In genomic region chr16:89422527-89422904, GRCh38 we compare ENCODE assay signal across 8 cellular contexts.
DNase-seq lines count a peak whose midpoint lies in the region; ATAC-seq and TF ChIP-seq lines count a peak whose summit lies in the region.

No MANE protein-coding gene starts in this region.

- intact Hi-C loops in adrenal gland (cut with DNase I) = no loop called here

- CTCF ChIA-PET in HEK293T (lab: Yijun Ruan, JAX) = no interaction called here

- DNase-seq in Daoy (ENCODE audit: low read depth) = peak; percentile 68
- DNase-seq in HT1080 (ENCODE audit: low read depth) = peak; percentile 82
- peak in 2 of 7 donors; percentile 47 to 58 for DNase-seq in adrenal gland
- DNase-seq in pons (ENCODE audit: low spot score) = peak; percentile 63
- no peak for DNase-seq in SIG-M5 (lab: John Stamatoyannopoulos, UW)
- no peak for DNase-seq in HEK293T (ENCODE audit: extremely low spot score)
- no peak for DNase-seq in NCI-H1436 treated with DMSO at 0.1 percent for 48 hours (lab: John Stamatoyannopoulos, UW)

- 29 to 54% (median 44%) methylated on average over 12 of the region's 12 CpGs for WGBS in adrenal gland, 4 donors

- peak; percentile 57 for ATAC-seq in GM21381 (IDR thresholded peaks at IDR 0.05; ENCODE audit: unreplicated experiment)

- H3K4me3 ChIP-seq in adrenal gland = no peak overlapping the region

- H3K27me3 ChIP-seq in adrenal gland = no peaks in the 10 kb centered on the region

- no peak for TF ChIP-seq POLR2A in adrenal gland (IDR thresholded peaks at IDR 0.05)

- H3K4me1 ChIP-seq in adrenal gland (replicated peaks in 1 of 2) = peaks cover 32 to 61% of the 10 kb centered on the region in 2 donors

- TF ChIP-seq CTCF in adrenal gland (IDR thresholded peaks at IDR 0.05) = no peak

- H3K36me3 ChIP-seq in adrenal gland (replicated peaks in 1 of 2) = no peaks in the 10 kb centered on the region

- H3K9me3 ChIP-seq in adrenal gland (replicated peaks in 1 of 3) = no peaks in the 10 kb centered on the region

- POLR2A ChIA-PET in HEK293T (lab: Yijun Ruan, JAX) = no interaction called here

- H3K27ac ChIP-seq in adrenal gland = peak overlapping the region; percentile 15 to 81 (median 60)

TF ChIP-seq in HEK293T, 16 proteins besides CTCF, POLR2A, EP300 and RAD21:
- TF ChIP-seq L3MBTL2 (conservative IDR thresholded peaks at IDR 0.05) (no peak), ZNF384 (IDR thresholded peaks at IDR 0.05) (no peak)

Comparison
In these comparisons a context has a peak if more than half of its experiments do, and no peak if none do; other contexts are left out.
1. DNase-seq: peak in Daoy (single experiment), HT1080 (single experiment) and pons (single experiment); none in SIG-M5 (single experiment), HEK293T (single experiment) and NCI-H1436 treated with DMSO at 0.1 percent for 48 hours (single experiment).